ENCODE assay signal across 11 cellular contexts in genomic region chr13:79448413-79448812, GRCh38. TPM values are rescaled to one million over a fixed set of nuclear protein-coding genes. Genes with fewer than 3 reads are reported as not detected.
A peak's percentile ranks its signal among the peaks of the same experiment; 100 is the strongest.
DNase-seq lines count a peak whose midpoint lies in the region; ATAC-seq and TF ChIP-seq lines count a peak whose summit lies in the region.
"Had no signal": no experiment of that assay in that cellular context is flagged by ENCODE, and none has a peak within 500 bp of the region (broad histone marks: within the 10 kb centered on the region; RNA-seq: fewer than 3 reads in every experiment).

No MANE protein-coding gene starts in this region.

- intact Hi-C loops in psoas muscle (cut with DNase I) = no loop called here

- POLR2A ChIA-PET in activated naive CD8-positive, alpha-beta T cell treated with anti-CD3 and anti-CD28 coated beads, Interleukin-2, amount 10 ng/mL, durations not matched to agents 7 days and 5 days (lab: Charles Lee) = no interaction called here

- H3K4me3 Mint-ChIP-seq in activated naive CD8-positive, alpha-beta T cell treated with anti-CD3 and anti-CD28 coated beads, Interleukin-2, amount 10 ng/mL, durations not matched to agents 7 days and 5 days = peak overlapping the region; percentile 23

- H3K27me3 ChIP-seq in psoas muscle (ENCODE audit: insufficient read depth in 3 of 3, low read length in 2 of 3) = no peaks in the 10 kb centered on the region
- no peaks in the 10 kb centered on the region for H3K27me3 ChIP-seq in MG63

- no peaks in the 10 kb centered on the region for H3K9me3 ChIP-seq in psoas muscle
- no peaks in the 10 kb centered on the region for H3K9me3 ChIP-seq in MG63

- DNase-seq in A172 (ENCODE audit: low spot score) (peak; percentile 12), KBM-7 (peak; percentile 44), psoas muscle (no peak), MG63 (no peak)
- DNase-seq in activated naive CD8-positive, alpha-beta T cell treated with anti-CD3 and anti-CD28 coated beads, Interleukin-2, amount 10 ng/mL, durations not matched to agents 7 days and 5 days = no peak
- DNase-seq: activated CD4-positive, CD25-positive, alpha-beta regulatory T cell treated with anti-CD3 and anti-CD28 coated beads, Interleukin-2, amount 50 U/mL, for 72 hours; stimulated activated naive CD8-positive, alpha-beta T cell treated with anti-CD3 and anti-CD28 coated beads, Interleukin-15, Interleukin-2, amounts not matched to agents 100 U/mL and 50 U/mL, for 24 hours had no signal

- H3K27ac Mint-ChIP-seq in activated naive CD8-positive, alpha-beta T cell treated with anti-CD3 and anti-CD28 coated beads, Interleukin-2, amount 10 ng/mL, durations not matched to agents 7 days and 5 days = no peak overlapping the region

- WGBS in psoas muscle, 3 donors = 45 to 64% (median 63%) methylated on average over 1 of the region's 1 CpG

- peaks cover 7% of the 10 kb centered on the region for H3K27me3 Mint-ChIP-seq in activated naive CD8-positive, alpha-beta T cell treated with anti-CD3 and anti-CD28 coated beads, Interleukin-2, amount 10 ng/mL, durations not matched to agents 7 days and 5 days

- peak; percentile 26 for ATAC-seq in GM18858 (IDR thresholded peaks at IDR 0.05; ENCODE audit: unreplicated experiment)
- no peak for ATAC-seq in activated naive CD8-positive, alpha-beta T cell treated with anti-CD3 and anti-CD28 coated beads, Interleukin-2, amount 10 ng/mL, durations not matched to agents 7 days and 5 days (ENCODE audit: low read depth)
- no peak for ATAC-seq in HG02840 (IDR thresholded peaks at IDR 0.05; ENCODE audit: low FRiP score, unreplicated experiment)
- no peak for ATAC-seq in GM21423 (IDR thresholded peaks at IDR 0.05; ENCODE audit: unreplicated experiment)
- no peak for ATAC-seq in psoas muscle
- ATAC-seq: Panc1; stimulated activated naive CD8-positive, alpha-beta T cell treated with anti-CD3 and anti-CD28 coated beads, Interleukin-15, Interleukin-2, amounts not matched to agents 100 U/mL and 50 U/mL, for 24 hours had no signal

- H3K4me1 ChIP-seq in psoas muscle = no peaks in the 10 kb centered on the region

- in situ Hi-C loops in KBM-7 (cut with MboI; ENCODE audit: low pct_unique_long_range_greater_than_20kb, low sequenced_read_pairs) = no loop called here

- H3K27ac ChIP-seq in psoas muscle = no peak overlapping the region

- peaks cover 45% of the 10 kb centered on the region for H3K4me1 Mint-ChIP-seq in activated naive CD8-positive, alpha-beta T cell treated with anti-CD3 and anti-CD28 coated beads, Interleukin-2, amount 10 ng/mL, durations not matched to agents 7 days and 5 days

- H3K36me3 ChIP-seq in psoas muscle (ENCODE audit: insufficient read depth in 1 of 2, low read depth in 1 of 2) (no peaks in the 10 kb centered on the region), MG63 (no peaks in the 10 kb centered on the region)

- H3K4me3 ChIP-seq in psoas muscle (no peak overlapping the region), MG63 (no peak overlapping the region)

- H3K9me3 Mint-ChIP-seq in activated naive CD8-positive, alpha-beta T cell treated with anti-CD3 and anti-CD28 coated beads, Interleukin-2, amount 10 ng/mL, durations not matched to agents 7 days and 5 days = peaks cover 2% of the 10 kb centered on the region

- no peak for TF ChIP-seq CTCF in psoas muscle (IDR thresholded peaks at IDR 0.05)

- peaks cover 2% of the 10 kb centered on the region for H3K36me3 Mint-ChIP-seq in activated naive CD8-positive, alpha-beta T cell treated with anti-CD3 and anti-CD28 coated beads, Interleukin-2, amount 10 ng/mL, durations not matched to agents 7 days and 5 days

RNA-seq across cellular contexts. Expression of gene NDFIP2, which starts 32.5 kb away (rescaled TPM):
- total RNA-seq in A172 (2014; rRNA removed; shearing (Covaris generic)) = 28.5 and 33.8 TPM in 2 replicates
- total RNA-seq in activated naive CD8-positive, alpha-beta T cell treated with anti-CD3 and anti-CD28 coated beads, Interleukin-2, amount 10 ng/mL, durations not matched to agents 7 days and 5 days = 1 to 10 TPM; 6.7 to 9.8 TPM
- total RNA-seq in psoas muscle = 10 to 100 TPM; 26.0 to 48.2 (median 34.9) TPM
- 10 to 100 TPM; 14.7 to 28.4 (median 25.7) TPM for polyA plus RNA-seq in psoas muscle
- total RNA-seq in MG63 (2014; rRNA removed; shearing (Covaris generic); ENCODE audit: low replicate concordance) = 27.3 and 45.9 TPM in 2 replicates

RNA-seq across cellular contexts. Expression of gene RBM26, which starts 42.4 kb away (rescaled TPM):
- 26.9 and 27.6 TPM in 2 replicates for total RNA-seq in A172 (2014; rRNA removed; shearing (Covaris generic))
- total RNA-seq in activated naive CD8-positive, alpha-beta T cell treated with anti-CD3 and anti-CD28 coated beads, Interleukin-2, amount 10 ng/mL, durations not matched to agents 7 days and 5 days = 10 to 100 TPM; 64.8 to 66.1 TPM
- total RNA-seq in psoas muscle = 10 to 100 TPM; 21.4 to 36.5 (median 25.6) TPM
- polyA plus RNA-seq in psoas muscle = 10 to 100 TPM in 2 of 3 donors, 1 to 10 TPM in 1; 9.6 to 23.7 (median 17.0) TPM
- 22.7 and 24.6 TPM in 2 replicates for total RNA-seq in MG63 (2014; rRNA removed; shearing (Covaris generic); ENCODE audit: low replicate concordance)

Comparison
In these comparisons a context has a peak if more than half of its experiments do, and no peak if none do; other contexts are left out.
1. DNase-seq: peak in A172 (single experiment) and KBM-7 (single experiment); none in activated naive CD8-positive, alpha-beta T cell treated with anti-CD3 and anti-CD28 coated beads, Interleukin-2, amount 10 ng/mL, durations not matched to agents 7 days and 5 days (single experiment), psoas muscle (0 of 2) and MG63 (single experiment).